In the genomic region with DNA sequence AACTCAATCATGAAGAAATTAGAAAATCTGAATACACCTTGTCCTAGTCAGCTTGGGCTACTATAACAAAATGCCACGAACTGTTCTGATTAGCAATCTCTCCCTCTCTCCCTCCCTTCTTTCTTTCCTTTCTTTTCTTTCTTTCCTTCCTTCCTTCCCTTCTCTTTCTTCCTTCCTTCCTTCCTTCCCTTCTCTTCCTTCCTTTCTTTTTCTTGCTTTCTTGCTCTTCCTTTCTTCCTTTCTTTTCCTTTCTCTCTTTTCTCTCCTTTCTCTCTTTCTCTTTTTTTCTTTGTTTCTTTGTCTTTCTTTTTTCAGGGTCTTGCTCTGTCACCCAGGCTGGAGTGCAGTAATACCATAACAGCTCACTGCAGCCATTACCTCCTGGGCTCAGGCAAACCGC, we compare ENCODE assay signal across 2 cellular contexts.
TF ChIP-seq lines count a peak whose summit lies in the region.

No MANE protein-coding gene starts in this region.

TF ChIP-seq in HEK293, 187 proteins besides CTCF, POLR2A, EP300 and RAD21:
- peak; percentile 100 for TF ChIP-seq PRDM1 (tag by site-specific recombination; IDR thresholded peaks at IDR 0.05)
- peak; percentile 89 for TF ChIP-seq ZNF366 (tag by site-specific recombination; conservative IDR thresholded peaks at IDR 0.05)
- TF ChIP-seq PBX3 (CRISPR knock-in tag; IDR thresholded peaks at IDR 0.05) = no peak
- no peak for TF ChIP-seq GLI4 (tag by site-specific recombination; IDR thresholded peaks at IDR 0.05)

TF ChIP-seq in K562, 482 proteins besides CTCF, POLR2A, EP300 and RAD21 (continues in another document):
- TF ChIP-seq SMARCA4 (IDR thresholded peaks at IDR 0.05) = no peak
- TF ChIP-seq, protein P1, sequence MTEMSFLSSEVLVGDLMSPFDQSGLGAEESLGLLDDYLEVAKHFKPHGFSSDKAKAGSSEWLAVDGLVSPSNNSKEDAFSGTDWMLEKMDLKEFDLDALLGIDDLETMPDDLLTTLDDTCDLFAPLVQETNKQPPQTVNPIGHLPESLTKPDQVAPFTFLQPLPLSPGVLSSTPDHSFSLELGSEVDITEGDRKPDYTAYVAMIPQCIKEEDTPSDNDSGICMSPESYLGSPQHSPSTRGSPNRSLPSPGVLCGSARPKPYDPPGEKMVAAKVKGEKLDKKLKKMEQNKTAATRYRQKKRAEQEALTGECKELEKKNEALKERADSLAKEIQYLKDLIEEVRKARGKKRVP (CRISPR knock-in tag; IDR thresholded peaks at IDR 0.05) = no peak
- no peak for TF ChIP-seq FOXM1 (IDR thresholded peaks at IDR 0.05; ENCODE audit: low read depth)
- TF ChIP-seq FOXM1 (CRISPR knock-in tag; IDR thresholded peaks at IDR 0.05; ENCODE audit: low read depth) = no peak
- TF ChIP-seq NFE2L1 (tag; IDR thresholded peaks at IDR 0.05; ENCODE audit: borderline replicate concordance, low read depth) = no peak
- no peak for TF ChIP-seq NR4A1 (CRISPR knock-in tag; IDR thresholded peaks at IDR 0.05)
- TF ChIP-seq NR4A1 (tag; IDR thresholded peaks at IDR 0.05) = no peak
- TF ChIP-seq NCOA2 (IDR thresholded peaks at IDR 0.05; ENCODE audit: partially characterized antibody in 2 of 2) = peak in 1 of 2 experiments; percentile 17
- TF ChIP-seq ZNF324 (CRISPR knock-in tag; IDR thresholded peaks at IDR 0.05) = no peak
- 0 out of 2 replicates have a peak, but pooled peaks have one; percentile 34 for TF ChIP-seq YBX1 (IDR thresholded peaks at IDR 0.05)
- no peak for TF ChIP-seq HNRNPUL1 (IDR thresholded peaks at IDR 0.05; ENCODE audit: low read length)
- TF ChIP-seq TCF3 (CRISPR knock-in tag; IDR thresholded peaks at IDR 0.05) = no peak
- TF ChIP-seq, protein P2, sequence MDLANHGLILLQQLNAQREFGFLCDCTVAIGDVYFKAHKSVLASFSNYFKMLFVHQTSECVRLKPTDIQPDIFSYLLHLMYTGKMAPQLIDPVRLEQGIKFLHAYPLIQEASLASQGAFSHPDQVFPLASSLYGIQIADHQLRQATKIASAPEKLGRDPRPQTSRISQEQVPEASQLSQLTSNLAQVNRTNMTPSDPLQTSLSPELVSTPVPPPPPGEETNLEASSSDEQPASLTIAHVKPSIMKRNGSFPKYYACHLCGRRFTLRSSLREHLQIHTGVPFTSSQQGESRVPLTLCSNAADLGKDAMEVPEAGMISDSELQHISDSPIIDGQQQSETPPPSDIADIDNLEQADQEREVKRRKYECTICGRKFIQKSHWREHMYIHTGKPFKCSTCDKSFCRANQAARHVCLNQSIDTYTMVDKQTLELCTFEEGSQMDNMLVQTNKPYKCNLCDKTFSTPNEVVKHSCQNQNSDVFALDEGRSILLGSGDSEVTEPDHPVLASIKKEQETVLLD (IDR thresholded peaks at IDR 0.05) = peak; percentile 76
- 0 out of 2 replicates have a peak, but pooled peaks have one; percentile 24 for TF ChIP-seq MIER1 (IDR thresholded peaks at IDR 0.05; ENCODE audit: low read depth)
- TF ChIP-seq, protein P3, sequence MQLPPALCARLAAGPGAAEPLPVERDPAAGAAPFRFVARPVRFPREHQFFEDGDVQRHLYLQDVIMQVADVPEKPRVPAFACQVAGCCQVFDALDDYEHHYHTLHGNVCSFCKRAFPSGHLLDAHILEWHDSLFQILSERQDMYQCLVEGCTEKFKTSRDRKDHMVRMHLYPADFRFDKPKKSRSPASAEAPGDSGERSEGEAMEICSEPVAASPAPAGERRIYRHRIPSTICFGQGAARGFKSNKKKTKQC (CRISPR knock-in tag; IDR thresholded peaks at IDR 0.05) = no peak
- peak; percentile 35 to 53; a peak in 2 of 4 replicates for TF ChIP-seq MLLT1 (IDR thresholded peaks at IDR 0.05)
- TF ChIP-seq ZBTB34 (CRISPR knock-in tag; IDR thresholded peaks at IDR 0.05) = no peak
- no peak for TF ChIP-seq CBFA2T2 (conservative IDR thresholded peaks at IDR 0.05)
- TF ChIP-seq, protein P4, sequence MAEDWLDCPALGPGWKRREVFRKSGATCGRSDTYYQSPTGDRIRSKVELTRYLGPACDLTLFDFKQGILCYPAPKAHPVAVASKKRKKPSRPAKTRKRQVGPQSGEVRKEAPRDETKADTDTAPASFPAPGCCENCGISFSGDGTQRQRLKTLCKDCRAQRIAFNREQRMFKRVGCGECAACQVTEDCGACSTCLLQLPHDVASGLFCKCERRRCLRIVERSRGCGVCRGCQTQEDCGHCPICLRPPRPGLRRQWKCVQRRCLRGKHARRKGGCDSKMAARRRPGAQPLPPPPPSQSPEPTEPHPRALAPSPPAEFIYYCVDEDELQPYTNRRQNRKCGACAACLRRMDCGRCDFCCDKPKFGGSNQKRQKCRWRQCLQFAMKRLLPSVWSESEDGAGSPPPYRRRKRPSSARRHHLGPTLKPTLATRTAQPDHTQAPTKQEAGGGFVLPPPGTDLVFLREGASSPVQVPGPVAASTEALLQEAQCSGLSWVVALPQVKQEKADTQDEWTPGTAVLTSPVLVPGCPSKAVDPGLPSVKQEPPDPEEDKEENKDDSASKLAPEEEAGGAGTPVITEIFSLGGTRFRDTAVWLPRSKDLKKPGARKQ (CRISPR knock-in tag; IDR thresholded peaks at IDR 0.05) = no peak
- peak; percentile 29; the same call in 1 of the 2 replicates for TF ChIP-seq EHMT2 (IDR thresholded peaks at IDR 0.05)
- no peak for TF ChIP-seq KLF1 (tag; IDR thresholded peaks at IDR 0.05)
- no peak for TF ChIP-seq POLR2B (IDR thresholded peaks at IDR 0.05; ENCODE audit: low read depth, partially characterized antibody)
- TF ChIP-seq ZNF146 (CRISPR knock-in tag; IDR thresholded peaks at IDR 0.05; ENCODE audit: unreplicated experiment) = no peak
- no peak for TF ChIP-seq NR2F6 (CRISPR knock-in tag; IDR thresholded peaks at IDR 0.05)
- no peak for TF ChIP-seq CHD7 (IDR thresholded peaks at IDR 0.05; ENCODE audit: low read depth, low read length)
- TF ChIP-seq, protein P5, sequence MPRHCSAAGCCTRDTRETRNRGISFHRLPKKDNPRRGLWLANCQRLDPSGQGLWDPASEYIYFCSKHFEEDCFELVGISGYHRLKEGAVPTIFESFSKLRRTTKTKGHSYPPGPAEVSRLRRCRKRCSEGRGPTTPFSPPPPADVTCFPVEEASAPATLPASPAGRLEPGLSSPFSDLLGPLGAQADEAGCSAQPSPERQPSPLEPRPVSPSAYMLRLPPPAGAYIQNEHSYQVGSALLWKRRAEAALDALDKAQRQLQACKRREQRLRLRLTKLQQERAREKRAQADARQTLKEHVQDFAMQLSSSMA (CRISPR knock-in tag; IDR thresholded peaks at IDR 0.05) = no peak
- TF ChIP-seq MAFG (tag; conservative IDR thresholded peaks at IDR 0.05) = no peak
- TF ChIP-seq SMAD2 (IDR thresholded peaks at IDR 0.05; ENCODE audit: low read depth, low read length) = no peak
- no peak for TF ChIP-seq ZNF253 (CRISPR knock-in tag; conservative IDR thresholded peaks at IDR 0.05)
- 0 out of 2 replicates have a peak, but pooled peaks have one; percentile 12 for TF ChIP-seq NR2C1 (IDR thresholded peaks at IDR 0.05)
- TF ChIP-seq NR2C1 (tag; IDR thresholded peaks at IDR 0.05) = no peak
- no peak for TF ChIP-seq ZC3H11A (IDR thresholded peaks at IDR 0.05; ENCODE audit: low read depth, low read length)
- TF ChIP-seq ZNF644 (tag; IDR thresholded peaks at IDR 0.05; ENCODE audit: low read depth) = no peak
- no peak for TF ChIP-seq ZNF444 (CRISPR knock-in tag; IDR thresholded peaks at IDR 0.05)
- TF ChIP-seq ZNF282 (CRISPR knock-in tag; IDR thresholded peaks at IDR 0.05) = no peak
- no peak for TF ChIP-seq NCOR1 (IDR thresholded peaks at IDR 0.05)
- TF ChIP-seq BCOR (IDR thresholded peaks at IDR 0.05) = peak; percentile 33; the same call in 1 of the 2 replicates
- TF ChIP-seq LARP7 (IDR thresholded peaks at IDR 0.05) = 0 out of 2 replicates have a peak, but pooled peaks have one; percentile 46
- 0 out of 2 replicates have a peak, but pooled peaks have one; percentile 10 for TF ChIP-seq OTX1 (CRISPR knock-in tag; IDR thresholded peaks at IDR 0.05)
- no peak for TF ChIP-seq EWSR1 (IDR thresholded peaks at IDR 0.05; ENCODE audit: borderline replicate concordance, low read depth, partially characterized antibody)
- TF ChIP-seq SMC3 (conservative IDR thresholded peaks at IDR 0.05; ENCODE audit: insufficient read depth, low read depth, low read length) = no peak
- no peak for TF ChIP-seq SETDB1 (IDR thresholded peaks at IDR 0.05; ENCODE audit: low read length)
- peak; percentile 75; the same call in 1 of the 2 replicates for TF ChIP-seq MTA1 (IDR thresholded peaks at IDR 0.05; ENCODE audit: borderline replicate concordance)
- peak in 1 of 2 experiments; percentile 61; a peak in 1 of 4 replicates for TF ChIP-seq HDAC1 (IDR thresholded peaks at IDR 0.05)
- TF ChIP-seq POLR2H (tag; IDR thresholded peaks at IDR 0.05; ENCODE audit: low read depth) = no peak
